In genomic region chr17:81959362-81960129, GRCh38 we compare ENCODE assay signal across 1 cellular context.
TF ChIP-seq lines count a peak whose summit lies in the region.

No MANE protein-coding gene starts in this region.

TF ChIP-seq in HepG2, 621 proteins besides CTCF, POLR2A, EP300 and RAD21 (continued from another document and continues in another):
- TF ChIP-seq TFE3 (CRISPR knock-in tag; IDR thresholded peaks at IDR 0.05) (no peak), WIZ (CRISPR knock-in tag; IDR thresholded peaks at IDR 0.05) (no peak), ZNF564 (CRISPR knock-in tag; IDR thresholded peaks at IDR 0.05) (no peak; the same call in 1 of the 2 replicates), AKAP8 (CRISPR knock-in tag; IDR thresholded peaks at IDR 0.05) (peak; percentile 45; the same call in 1 of the 2 replicates), RNF219 (CRISPR knock-in tag; IDR thresholded peaks at IDR 0.05) (no peak), SIX4 (CRISPR knock-in tag; IDR thresholded peaks at IDR 0.05) (no peak), KAT7 (CRISPR knock-in tag; IDR thresholded peaks at IDR 0.05; ENCODE audit: borderline replicate concordance) (peak; percentile 38; the same call in 1 of the 2 replicates), ZNF746 (CRISPR knock-in tag; IDR thresholded peaks at IDR 0.05) (no peak; the same call in 1 of the 2 replicates), GTF3A (CRISPR knock-in tag; conservative IDR thresholded peaks at IDR 0.05) (no peak), ZNF550 (CRISPR knock-in tag; IDR thresholded peaks at IDR 0.05; ENCODE audit: borderline replicate concordance) (no peak), ZBTB37 (CRISPR knock-in tag; IDR thresholded peaks at IDR 0.05) (no peak), ZNF562 (CRISPR knock-in tag; IDR thresholded peaks at IDR 0.05; ENCODE audit: borderline replicate concordance) (no peak), ZBTB21 (CRISPR knock-in tag; IDR thresholded peaks at IDR 0.05) (no peak), ZNF530 (CRISPR knock-in tag; IDR thresholded peaks at IDR 0.05; ENCODE audit: low read depth) (no peak), RXRA (CRISPR knock-in tag; IDR thresholded peaks at IDR 0.05) (peak; percentile 60), PHF20 (CRISPR knock-in tag; IDR thresholded peaks at IDR 0.05) (peak; percentile 59), MAFG (CRISPR knock-in tag; IDR thresholded peaks at IDR 0.05) (no peak), SAP130 (CRISPR knock-in tag; IDR thresholded peaks at IDR 0.05; ENCODE audit: low read depth) (peak; percentile 66), SRSF1 (optimal IDR thresholded peaks at IDR 0.05; ENCODE audit: low read depth, low read length) (no peak), FOXP1 (IDR thresholded peaks at IDR 0.05) (no peak), FOXP1 (CRISPR knock-in tag; IDR thresholded peaks at IDR 0.05) (no peak), ZHX1 (CRISPR knock-in tag; IDR thresholded peaks at IDR 0.05; ENCODE audit: low read depth) (peak; percentile 62; the same call in 1 of the 2 replicates), NFIB (CRISPR knock-in tag; IDR thresholded peaks at IDR 0.05; ENCODE audit: borderline replicate concordance) (no peak), MIER3 (CRISPR knock-in tag; IDR thresholded peaks at IDR 0.05; ENCODE audit: borderline replicate concordance) (no peak), ATF3 (CRISPR knock-in tag; IDR thresholded peaks at IDR 0.05) (no peak), PLSCR1 (CRISPR knock-in tag; IDR thresholded peaks at IDR 0.05; ENCODE audit: borderline replicate concordance) (0 out of 2 replicates have a peak, but pooled peaks have one; percentile 48), GMEB2 (CRISPR knock-in tag; IDR thresholded peaks at IDR 0.05; ENCODE audit: low read depth) (no peak), ZKSCAN1 (IDR thresholded peaks at IDR 0.05; ENCODE audit: low read length) (no peak), CHD2 (IDR thresholded peaks at IDR 0.05; ENCODE audit: low read depth, low read length) (0 out of 2 replicates have a peak, but pooled peaks have one; percentile 19), ZNF101 (CRISPR knock-in tag; IDR thresholded peaks at IDR 0.05; ENCODE audit: borderline replicate concordance, low read depth) (no peak), ZNF225 (CRISPR knock-in tag; IDR thresholded peaks at IDR 0.05) (no peak; the same call in 1 of the 2 replicates), ZNF136 (CRISPR knock-in tag; IDR thresholded peaks at IDR 0.05; ENCODE audit: low read depth) (no peak), ZNF891 (CRISPR knock-in tag; IDR thresholded peaks at IDR 0.05) (peak; percentile 14; the same call in 1 of the 2 replicates), RFXANK (CRISPR knock-in tag; IDR thresholded peaks at IDR 0.05) (no peak), NFE2L2 (IDR thresholded peaks at IDR 0.05; ENCODE audit: low read length) (no peak), ASH2L (IDR thresholded peaks at IDR 0.05; ENCODE audit: insufficient read length, low read depth, low read length) (peak; percentile 64), ZMYM2 (CRISPR knock-in tag; IDR thresholded peaks at IDR 0.05) (no peak), ZSCAN22 (CRISPR knock-in tag; IDR thresholded peaks at IDR 0.05) (no peak), ZBTB46 (CRISPR knock-in tag; IDR thresholded peaks at IDR 0.05; ENCODE audit: borderline replicate concordance) (no peak), PITX1 (CRISPR knock-in tag; IDR thresholded peaks at IDR 0.05) (no peak), HDAC1 (CRISPR knock-in tag; IDR thresholded peaks at IDR 0.05) (no peak; the same call in 1 of the 2 replicates), MIXL1 (CRISPR knock-in tag; IDR thresholded peaks at IDR 0.05) (no peak), DZIP1 (CRISPR knock-in tag; IDR thresholded peaks at IDR 0.05) (peak; percentile 10; the same call in 1 of the 2 replicates), LBX2 (CRISPR knock-in tag; IDR thresholded peaks at IDR 0.05; ENCODE audit: borderline replicate concordance) (no peak), SP2 (CRISPR knock-in tag; IDR thresholded peaks at IDR 0.05) (0 out of 2 replicates have a peak, but pooled peaks have one; percentile 13), SIX1 (CRISPR knock-in tag; IDR thresholded peaks at IDR 0.05; ENCODE audit: borderline replicate concordance) (no peak), POGZ (CRISPR knock-in tag; IDR thresholded peaks at IDR 0.05) (no peak), DMAP1 (CRISPR knock-in tag; IDR thresholded peaks at IDR 0.05) (0 out of 2 replicates have a peak, but pooled peaks have one; percentile 18), MIER2 (CRISPR knock-in tag; IDR thresholded peaks at IDR 0.05) (no peak), HOXA9 (CRISPR knock-in tag; IDR thresholded peaks at IDR 0.05; ENCODE audit: borderline replicate concordance) (peak; percentile 68), TCF7L2 (IDR thresholded peaks at IDR 0.05; ENCODE audit: low read depth, low read length) (no peak), MLLT10 (CRISPR knock-in tag; IDR thresholded peaks at IDR 0.05) (no peak), TRIM22 (IDR thresholded peaks at IDR 0.05) (no peak)
